In the genomic region with DNA sequence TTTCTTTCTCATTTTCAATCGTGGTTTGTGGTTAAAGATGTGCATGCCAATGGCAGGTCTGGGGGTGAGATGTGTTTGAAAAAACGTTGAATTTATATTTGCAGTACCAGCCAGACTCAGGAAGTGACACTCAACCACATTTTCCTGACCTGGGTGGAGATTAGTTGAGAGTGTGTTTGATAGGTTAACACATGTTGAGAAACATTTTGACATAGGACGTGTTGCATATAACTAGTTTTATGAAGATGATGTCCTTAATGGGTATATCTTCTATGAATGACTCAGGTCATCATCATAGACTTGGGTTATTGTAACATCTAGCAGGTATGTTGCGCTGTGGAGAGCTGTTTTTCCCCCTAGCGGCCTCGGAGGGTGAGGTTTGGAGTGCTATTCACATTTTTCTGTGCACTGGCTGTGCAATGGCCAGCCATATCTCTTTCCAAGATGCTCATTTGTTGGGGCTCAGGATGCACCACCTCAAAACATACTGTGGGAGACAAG, we compare ENCODE assay signal across 8 cellular contexts. TPM values are rescaled to one million over a fixed set of nuclear protein-coding genes. Genes with fewer than 3 reads are reported as not detected.
A peak's percentile ranks its signal among the peaks of the same experiment; 100 is the strongest.
DNase-seq lines count a peak whose midpoint lies in the region; ATAC-seq and TF ChIP-seq lines count a peak whose summit lies in the region.

No MANE protein-coding gene starts in this region.

- no peak overlapping the region for H2AFZ ChIP-seq in GM23248
- no peak overlapping the region for H2AFZ ChIP-seq in Karpas-422 (ENCODE audit: low read length)
- H2AFZ ChIP-seq in fibroblast of lung (ENCODE audit: low read length), result no peak overlapping the region

- in situ Hi-C loops in GM23248 (cut with MboI), result no loop called here

- no peak overlapping the region for H3K4me2 ChIP-seq in GM23248 (ENCODE audit: unreplicated experiment)
- no peak overlapping the region for H3K4me2 ChIP-seq in Karpas-422 (ENCODE audit: low read depth, low read length, poor library complexity, severe bottlenecking)
- no peak overlapping the region for H3K4me2 ChIP-seq in fibroblast of lung (ENCODE audit: extremely low read depth, insufficient read depth, low read length)

- H4K20me1 ChIP-seq in GM23248 (ENCODE audit: insufficient read depth) (no peaks in the 10 kb centered on the region), Karpas-422 (ENCODE audit: insufficient read depth, low read depth, low read length) (no peaks in the 10 kb centered on the region), fibroblast of lung (ENCODE audit: control insufficient read depth, extremely low read depth, insufficient read depth, low read length) (no peaks in the 10 kb centered on the region)

- H3K4me1 Mint-ChIP-seq in activated CD4-positive, alpha-beta T cell treated with anti-CD3 and anti-CD28 coated beads, Interleukin-2, amount 10 ng/mL, durations not matched to agents 7 days and 5 days, result peaks cover 60% of the 10 kb centered on the region
- H3K4me1 Mint-ChIP-seq in stimulated activated memory B cell treated with anti-CD40 and anti-IgM and Interleukin-4, amounts not matched to agents 10 μg/mL and 1 μg/mL and 100 μg/mL, for 72 hours, result peaks cover 18% of the 10 kb centered on the region

- peak; percentile 87 for ATAC-seq in stimulated activated memory B cell treated with anti-CD40 and anti-IgM and Interleukin-4, amounts not matched to agents 10 μg/mL and 1 μg/mL and 100 μg/mL, for 72 hours

- peaks cover 2% of the 10 kb centered on the region for H3K36me3 Mint-ChIP-seq in activated CD4-positive, alpha-beta T cell treated with anti-CD3 and anti-CD28 coated beads, Interleukin-2, amount 10 ng/mL, durations not matched to agents 7 days and 5 days (ENCODE audit: low read depth)
- no peaks in the 10 kb centered on the region for H3K36me3 Mint-ChIP-seq in stimulated activated memory B cell treated with anti-CD40 and anti-IgM and Interleukin-4, amounts not matched to agents 10 μg/mL and 1 μg/mL and 100 μg/mL, for 72 hours

- TF ChIP-seq CTCF in GM10248 (IDR thresholded peaks at IDR 0.05; ENCODE audit: control extremely low read depth, extremely low read depth, low read depth, missing control alignments) (peak; percentile 27), fibroblast of lung (conservative IDR thresholded peaks at IDR 0.05 in 1 of 2, IDR thresholded peaks at IDR 0.05 in 1 of 2; ENCODE audit: low read depth in 1 of 2, low read length in 2 of 2) (peak in 1 of 2 donors; percentile 24), lower leg skin (IDR thresholded peaks at IDR 0.05) (no peak)

- H3K27ac ChIP-seq in GM23248 (no peak overlapping the region), Karpas-422 (ENCODE audit: low read length) (no peak overlapping the region), fibroblast of lung (ENCODE audit: insufficient read depth, low read length) (no peak overlapping the region)

- intact Hi-C loops in lower leg skin (cut with DNase I; ENCODE audit: low total_unique reads), result no loop called here

- no peaks in the 10 kb centered on the region for H3K27me3 ChIP-seq in GM23248 (replicated peaks; ENCODE audit: insufficient read depth)
- no peaks in the 10 kb centered on the region for H3K27me3 ChIP-seq in Karpas-422 (ENCODE audit: low read length)
- no peaks in the 10 kb centered on the region for H3K27me3 ChIP-seq in fibroblast of lung (ENCODE audit: control insufficient read depth, insufficient read depth, low read length)

- H3K4me3 Mint-ChIP-seq in activated CD4-positive, alpha-beta T cell treated with anti-CD3 and anti-CD28 coated beads, Interleukin-2, amount 10 ng/mL, durations not matched to agents 7 days and 5 days, result peak overlapping the region; percentile 78
- peak overlapping the region; percentile 7 for H3K4me3 Mint-ChIP-seq in stimulated activated memory B cell treated with anti-CD40 and anti-IgM and Interleukin-4, amounts not matched to agents 10 μg/mL and 1 μg/mL and 100 μg/mL, for 72 hours

- peaks cover 7% of the 10 kb centered on the region for H3K9me3 Mint-ChIP-seq in activated CD4-positive, alpha-beta T cell treated with anti-CD3 and anti-CD28 coated beads, Interleukin-2, amount 10 ng/mL, durations not matched to agents 7 days and 5 days
- no peaks in the 10 kb centered on the region for H3K9me3 Mint-ChIP-seq in stimulated activated memory B cell treated with anti-CD40 and anti-IgM and Interleukin-4, amounts not matched to agents 10 μg/mL and 1 μg/mL and 100 μg/mL, for 72 hours

- H3K27me3 Mint-ChIP-seq in activated CD4-positive, alpha-beta T cell treated with anti-CD3 and anti-CD28 coated beads, Interleukin-2, amount 10 ng/mL, durations not matched to agents 7 days and 5 days, result no peaks in the 10 kb centered on the region
- H3K27me3 Mint-ChIP-seq in stimulated activated memory B cell treated with anti-CD40 and anti-IgM and Interleukin-4, amounts not matched to agents 10 μg/mL and 1 μg/mL and 100 μg/mL, for 72 hours, result peaks cover 14% of the 10 kb centered on the region

- H3K36me3 ChIP-seq in GM23248 (ENCODE audit: low read depth) (no peaks in the 10 kb centered on the region), Karpas-422 (ENCODE audit: insufficient read depth, low read length) (no peaks in the 10 kb centered on the region), fibroblast of lung (ENCODE audit: control insufficient read depth, insufficient read depth, low read length) (no peaks in the 10 kb centered on the region)

- H3K4me3 ChIP-seq in GM23248 (no peak overlapping the region), Karpas-422 (ENCODE audit: low read length) (no peak overlapping the region), fibroblast of lung (replicated peaks in 1 of 4; ENCODE audit: control extremely low read depth in 1 of 4, insufficient read depth in 1 of 4, low read depth in 3 of 4, low read length in 4 of 4) (no peak overlapping the region), lower leg skin (ENCODE audit: low read depth, poor library complexity, severe bottlenecking) (no peak overlapping the region)

- peak overlapping the region; percentile 96 for H3K27ac Mint-ChIP-seq in activated CD4-positive, alpha-beta T cell treated with anti-CD3 and anti-CD28 coated beads, Interleukin-2, amount 10 ng/mL, durations not matched to agents 7 days and 5 days
- no peak overlapping the region for H3K27ac Mint-ChIP-seq in stimulated activated memory B cell treated with anti-CD40 and anti-IgM and Interleukin-4, amounts not matched to agents 10 μg/mL and 1 μg/mL and 100 μg/mL, for 72 hours

- H3K9ac ChIP-seq in GM23248 (no peak overlapping the region), Karpas-422 (ENCODE audit: low read length) (no peak overlapping the region), fibroblast of lung (ENCODE audit: insufficient read depth, low read length) (no peak overlapping the region)

- POLR2A ChIA-PET in GM10248 (lab: Yijun Ruan, JAX), result no interaction called here
- POLR2A ChIA-PET in activated CD4-positive, alpha-beta T cell treated with anti-CD3 and anti-CD28 coated beads, Interleukin-2, amount 10 ng/mL, durations not matched to agents 7 days and 5 days (lab: Charles Lee), result interaction anchor here (0.7 to 1.6 kb wide), 2 partner anchors 16 to 79 kb away, joined by 6 read pairs; no protein-coding TSS in a partner anchor

- DNase-seq in GM10248 (ENCODE audit: extremely low spot score) (peak; percentile 38), GM23248 (peak; percentile 33), Karpas-422 (peak; percentile 72), fibroblast of lung (ENCODE audit: low read depth in 2 of 2) (peak; percentile 52 to 72), lower leg skin (ENCODE audit: low spot score in 2 of 2) (no peak), NCI-H345 treated with DMSO at 0.1 percent for 48 hours (lab: John Stamatoyannopoulos, UW; ENCODE audit: unreplicated experiment) (no peak)
- DNase-seq in activated CD4-positive, alpha-beta T cell treated with anti-CD3 and anti-CD28 coated beads, Interleukin-2, amount 10 ng/mL, durations not matched to agents 7 days and 5 days, result peak; percentile 88

- no peaks in the 10 kb centered on the region for H3K79me2 ChIP-seq in GM23248 (ENCODE audit: insufficient read depth)
- H3K79me2 ChIP-seq in Karpas-422 (ENCODE audit: low read length), result no peaks in the 10 kb centered on the region
- H3K79me2 ChIP-seq in fibroblast of lung (ENCODE audit: control insufficient read depth, insufficient read depth, low read length), result no peaks in the 10 kb centered on the region

- H3F3A ChIP-seq in GM23248 (ENCODE audit: insufficient read depth), result peaks cover 19% of the 10 kb centered on the region

- no peaks in the 10 kb centered on the region for H3K9me2 ChIP-seq in GM23248 (ENCODE audit: insufficient read depth)
- H3K9me2 ChIP-seq in Karpas-422 (replicated peaks; ENCODE audit: insufficient read depth, low read length), result no peaks in the 10 kb centered on the region

- CTCF ChIA-PET in GM10248 (lab: Yijun Ruan, JAX), result interaction anchor here (0.8 to 2.6 kb wide), 14 partner anchors 9 to 126 kb away, joined by 3 to 17 read pairs (median 5); no protein-coding TSS in a partner anchor
- CTCF ChIA-PET in activated CD4-positive, alpha-beta T cell treated with anti-CD3 and anti-CD28 coated beads, Interleukin-2, amount 10 ng/mL, durations not matched to agents 7 days and 5 days (lab: Charles Lee), result interaction anchor here (0.7 to 4.3 kb wide), 16 partner anchors 8 to 96 kb away, joined by 3 to 86 read pairs (median 4); no protein-coding TSS in a partner anchor

- H3K9me3 ChIP-seq in GM23248 (ENCODE audit: low read depth), result no peaks in the 10 kb centered on the region
- no peaks in the 10 kb centered on the region for H3K9me3 ChIP-seq in Karpas-422 (ENCODE audit: low read length)
- no peaks in the 10 kb centered on the region for H3K9me3 ChIP-seq in fibroblast of lung (ENCODE audit: control insufficient read depth, insufficient read depth, low read depth, low read length)

- no peak for TF ChIP-seq POLR2A in lower leg skin (IDR thresholded peaks at IDR 0.05)

- WGBS in GM23248 (ENCODE audit: low coverage in 1 of 2, low lambda C conversion rate in 2 of 2, missing lambda C conversion rate in 2 of 2), 2 experiments, result 55 to 63% methylated on average over 6 of the region's 6 CpGs
- 54 to 71% methylated on average over 6 of the region's 6 CpGs for WGBS in lower leg skin, 2 donors

- H3K4me1 ChIP-seq in GM23248 (ENCODE audit: insufficient read depth) (0 out of 2 replicates have a peak, but pooled peaks cover 4% of the 10 kb centered on the region), Karpas-422 (ENCODE audit: low read length) (no peaks in the 10 kb centered on the region), fibroblast of lung (ENCODE audit: control insufficient read depth, extremely low read depth, insufficient read depth, low read length) (no peaks in the 10 kb centered on the region)

RNA-seq across cellular contexts. Expression of gene CD38, which starts 21.7 kb away (rescaled TPM):
- total RNA-seq in GM23248 (2014; rRNA removed; shearing (Covaris generic)), result not detected in 2 replicates
- not detected in 2 replicates for polyA plus RNA-seq in GM23248 (2016; fragmentation: Nextera tagmentation; extraction: Ambion mirVana)
- total RNA-seq in Karpas-422 (2014; rRNA removed; shearing (Covaris generic); ENCODE audit: low replicate concordance), result 3.6 and 12.1 TPM in 2 replicates
- 10 to 100 TPM; 87.4 to 95.3 TPM for total RNA-seq in activated CD4-positive, alpha-beta T cell treated with anti-CD3 and anti-CD28 coated beads, Interleukin-2, amount 10 ng/mL, durations not matched to agents 7 days and 5 days
- under 0.01 TPM in 1 of 2 replicates, not detected in the other for total RNA-seq in fibroblast of lung
- polyA plus RNA-seq in fibroblast of lung, result 0.02 TPM in 1 of 2 replicates, not detected in the other
- not detected in 2 replicates for polyA plus RNA-seq in fibroblast of lung (2012)
- polyA minus RNA-seq in fibroblast of lung (ENCODE audit: low replicate concordance), result not detected in 2 replicates
- total RNA-seq in lower leg skin, result 1 to 10 TPM in 1 of 4 donors, under 1 TPM in 3; 0.08 to 1.1 (median 0.21) TPM

RNA-seq across cellular contexts. Expression of gene BST1, which starts 53.5 kb away (rescaled TPM):
- total RNA-seq in GM23248 (2014; rRNA removed; shearing (Covaris generic)), result 32.6 and 33.3 TPM in 2 replicates
- polyA plus RNA-seq in GM23248 (2016; fragmentation: Nextera tagmentation; extraction: Ambion mirVana) (24.3 and 28.7 TPM in 2 replicates), fibroblast of lung (24.0 and 48.8 TPM in 2 replicates)
- total RNA-seq in Karpas-422 (2014; rRNA removed; shearing (Covaris generic); ENCODE audit: low replicate concordance), result not detected in 2 replicates
- 1 to 10 TPM in 1 of 2 experiments, under 1 TPM in 1; 0.82 to 1.0 TPM for total RNA-seq in activated CD4-positive, alpha-beta T cell treated with anti-CD3 and anti-CD28 coated beads, Interleukin-2, amount 10 ng/mL, durations not matched to agents 7 days and 5 days
- total RNA-seq in fibroblast of lung (14.6 and 15.7 TPM in 2 replicates), lower leg skin (1 to 10 TPM; 3.7 to 6.7 (median 5.7) TPM)
- 19.5 and 38.6 TPM in 2 replicates for polyA plus RNA-seq in fibroblast of lung (2012)
- polyA minus RNA-seq in fibroblast of lung (ENCODE audit: low replicate concordance), result 4.0 and 10.6 TPM in 2 replicates

Comparison
In these comparisons a context has a peak if more than half of its experiments do, and no peak if none do; other contexts are left out.
1. DNase-seq: peak in GM10248 (single experiment), GM23248 (single experiment), Karpas-422 (single experiment), activated CD4-positive, alpha-beta T cell treated with anti-CD3 and anti-CD28 coated beads, Interleukin-2, amount 10 ng/mL, durations not matched to agents 7 days and 5 days (single experiment) and fibroblast of lung (2 of 2); none in lower leg skin (0 of 2) and NCI-H345 treated with DMSO at 0.1 percent for 48 hours (single experiment).